8 cellular contexts compared by ENCODE assay signal in genomic region chr17:7562208-7562605, GRCh38. TPM values are rescaled to one million over a fixed set of nuclear protein-coding genes. Genes with fewer than 3 reads are reported as not detected.
DNase-seq lines count a peak whose midpoint lies in the region; ATAC-seq and TF ChIP-seq lines count a peak whose summit lies in the region.

No MANE protein-coding gene starts in this region.

- H3K79me2 ChIP-seq in Karpas-422 (ENCODE audit: low read length) (peaks cover 48% of the 10 kb centered on the region), neural cell (replicated peaks; ENCODE audit: insufficient read depth, low read length) (peaks cover 18% of the 10 kb centered on the region)

- H3K9me2 ChIP-seq in Karpas-422 (replicated peaks; ENCODE audit: insufficient read depth, low read length) (no peaks in the 10 kb centered on the region), neural cell (ENCODE audit: insufficient read depth, low read length) (no peaks in the 10 kb centered on the region)

- no peaks in the 10 kb centered on the region for H3K27me3 Mint-ChIP-seq in dendritic cell treated with granulocyte-macrophage colony-stimulating factor and Interleukin-4, amounts not matched to agents 40 ng/mL and 50 ng/mL, for 4 days

- H3K27ac ChIP-seq in Karpas-422 (ENCODE audit: low read length): peak overlapping the region; percentile 62
- peak overlapping the region; percentile 79 for H3K27ac ChIP-seq in neural cell (ENCODE audit: low read length)

- ATAC-seq in GM19455 (IDR thresholded peaks at IDR 0.05; ENCODE audit: unreplicated experiment): peak; percentile 15

- TF ChIP-seq RAD21 in neural cell (conservative IDR thresholded peaks at IDR 0.05): no peak

- no peaks in the 10 kb centered on the region for H3K27me3 ChIP-seq in Karpas-422 (ENCODE audit: low read length)
- H3K27me3 ChIP-seq in neural cell (ENCODE audit: insufficient read depth, low read depth, low read length): no peaks in the 10 kb centered on the region

- H3K9me3 ChIP-seq in Karpas-422 (ENCODE audit: low read length) (no peaks in the 10 kb centered on the region), neural cell (ENCODE audit: low read length) (no peaks in the 10 kb centered on the region)

- H3K4me1 Mint-ChIP-seq in dendritic cell treated with granulocyte-macrophage colony-stimulating factor and Interleukin-4, amounts not matched to agents 40 ng/mL and 50 ng/mL, for 4 days (ENCODE audit: low read depth): peaks cover 75% of the 10 kb centered on the region

- H4K20me1 ChIP-seq in Karpas-422 (ENCODE audit: insufficient read depth, low read depth, low read length) (peaks cover 10% of the 10 kb centered on the region; the same call in 1 of the 2 replicates), neural cell (ENCODE audit: insufficient read depth) (no peaks in the 10 kb centered on the region)

- intact Hi-C loops in dendritic cell treated with granulocyte-macrophage colony-stimulating factor and Interleukin-4, amounts not matched to agents 40 ng/mL and 50 ng/mL, for 4 days (cut with micrococcal nuclease): no loop called here

- no peaks in the 10 kb centered on the region for H3F3A ChIP-seq in neural cell (ENCODE audit: insufficient read depth, low read length, poor library complexity, severe bottlenecking)

- DNase-seq in Karpas-422: peak; percentile 72
- no peak for DNase-seq in NCI-H510A treated with DMSO at 0.1 percent for 48 hours (lab: John Stamatoyannopoulos, UW)
- DNase-seq in COR-L47 (lab: John Stamatoyannopoulos, UW): no peak
- no peak for DNase-seq in dermis blood vessel endothelial cell
- DNase-seq in cortex of kidney (lab: John Stamatoyannopoulos, UW): no peak

- peak overlapping the region; percentile 86 for H3K4me3 ChIP-seq in Karpas-422 (ENCODE audit: low read length)
- H3K4me3 ChIP-seq in neural cell (ENCODE audit: low read length): peak overlapping the region; percentile 90

- H3K4me1 ChIP-seq in Karpas-422 (ENCODE audit: low read length): peaks cover 44% of the 10 kb centered on the region

- H3K4me3 Mint-ChIP-seq in dendritic cell treated with granulocyte-macrophage colony-stimulating factor and Interleukin-4, amounts not matched to agents 40 ng/mL and 50 ng/mL, for 4 days: peak overlapping the region; percentile 97

- H3K27ac Mint-ChIP-seq in dendritic cell treated with granulocyte-macrophage colony-stimulating factor and Interleukin-4, amounts not matched to agents 40 ng/mL and 50 ng/mL, for 4 days: peak overlapping the region; percentile 96

- TF ChIP-seq CTCF in neural cell (IDR thresholded peaks at IDR 0.05; ENCODE audit: poor library complexity, severe bottlenecking): no peak

- H3K36me3 ChIP-seq in Karpas-422 (ENCODE audit: insufficient read depth, low read length) (peaks cover 31% of the 10 kb centered on the region), neural cell (ENCODE audit: insufficient read depth, low read length) (no peaks in the 10 kb centered on the region)

- no peaks in the 10 kb centered on the region for H3K9me3 Mint-ChIP-seq in dendritic cell treated with granulocyte-macrophage colony-stimulating factor and Interleukin-4, amounts not matched to agents 40 ng/mL and 50 ng/mL, for 4 days

- H3K9ac ChIP-seq in Karpas-422 (ENCODE audit: low read length): peak overlapping the region; percentile 87
- H3K9ac ChIP-seq in neural cell (ENCODE audit: low read length): peak overlapping the region; percentile 89

- H3K36me3 Mint-ChIP-seq in dendritic cell treated with granulocyte-macrophage colony-stimulating factor and Interleukin-4, amounts not matched to agents 40 ng/mL and 50 ng/mL, for 4 days (ENCODE audit: low read depth): peaks cover 92% of the 10 kb centered on the region

- H3K4me2 ChIP-seq in Karpas-422 (ENCODE audit: low read depth, low read length, poor library complexity, severe bottlenecking) (peak overlapping the region; percentile 88), neural cell (ENCODE audit: low read length) (peak overlapping the region; percentile 100)

- no peak overlapping the region for H2AFZ ChIP-seq in Karpas-422 (ENCODE audit: low read length)
- peak overlapping the region; percentile 21 for H2AFZ ChIP-seq in neural cell (ENCODE audit: low read depth, low read length)

- no peak for TF ChIP-seq EP300 in neural cell (conservative IDR thresholded peaks at IDR 0.05; ENCODE audit: poor library complexity, severe bottlenecking)

TF ChIP-seq in neural cell, 6 proteins besides CTCF, POLR2A, EP300 and RAD21:
- TF ChIP-seq EZH2 (IDR thresholded peaks at IDR 0.05; ENCODE audit: borderline replicate concordance, insufficient read depth, low read length, poor library complexity, severe bottlenecking): no peak
- no peak for TF ChIP-seq TAF1 (IDR thresholded peaks at IDR 0.05; ENCODE audit: low read depth)
- TF ChIP-seq, protein P1, sequence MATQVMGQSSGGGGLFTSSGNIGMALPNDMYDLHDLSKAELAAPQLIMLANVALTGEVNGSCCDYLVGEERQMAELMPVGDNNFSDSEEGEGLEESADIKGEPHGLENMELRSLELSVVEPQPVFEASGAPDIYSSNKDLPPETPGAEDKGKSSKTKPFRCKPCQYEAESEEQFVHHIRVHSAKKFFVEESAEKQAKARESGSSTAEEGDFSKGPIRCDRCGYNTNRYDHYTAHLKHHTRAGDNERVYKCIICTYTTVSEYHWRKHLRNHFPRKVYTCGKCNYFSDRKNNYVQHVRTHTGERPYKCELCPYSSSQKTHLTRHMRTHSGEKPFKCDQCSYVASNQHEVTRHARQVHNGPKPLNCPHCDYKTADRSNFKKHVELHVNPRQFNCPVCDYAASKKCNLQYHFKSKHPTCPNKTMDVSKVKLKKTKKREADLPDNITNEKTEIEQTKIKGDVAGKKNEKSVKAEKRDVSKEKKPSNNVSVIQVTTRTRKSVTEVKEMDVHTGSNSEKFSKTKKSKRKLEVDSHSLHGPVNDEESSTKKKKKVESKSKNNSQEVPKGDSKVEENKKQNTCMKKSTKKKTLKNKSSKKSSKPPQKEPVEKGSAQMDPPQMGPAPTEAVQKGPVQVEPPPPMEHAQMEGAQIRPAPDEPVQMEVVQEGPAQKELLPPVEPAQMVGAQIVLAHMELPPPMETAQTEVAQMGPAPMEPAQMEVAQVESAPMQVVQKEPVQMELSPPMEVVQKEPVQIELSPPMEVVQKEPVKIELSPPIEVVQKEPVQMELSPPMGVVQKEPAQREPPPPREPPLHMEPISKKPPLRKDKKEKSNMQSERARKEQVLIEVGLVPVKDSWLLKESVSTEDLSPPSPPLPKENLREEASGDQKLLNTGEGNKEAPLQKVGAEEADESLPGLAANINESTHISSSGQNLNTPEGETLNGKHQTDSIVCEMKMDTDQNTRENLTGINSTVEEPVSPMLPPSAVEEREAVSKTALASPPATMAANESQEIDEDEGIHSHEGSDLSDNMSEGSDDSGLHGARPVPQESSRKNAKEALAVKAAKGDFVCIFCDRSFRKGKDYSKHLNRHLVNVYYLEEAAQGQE (IDR thresholded peaks at IDR 0.05; ENCODE audit: borderline replicate concordance): no peak
- no peak for TF ChIP-seq MXI1 (conservative IDR thresholded peaks at IDR 0.05; ENCODE audit: poor library complexity, severe bottlenecking)
- TF ChIP-seq SMC3 (conservative IDR thresholded peaks at IDR 0.05; ENCODE audit: poor library complexity): no peak
- TF ChIP-seq POLR2AphosphoS5 (IDR thresholded peaks at IDR 0.05): no peak
TF ChIP-seq in neural cell: peak in this region for 0.

RNA-seq across cellular contexts. Expression of gene SENP3, which starts 0.5 kb away (rescaled TPM):
- total RNA-seq in Karpas-422 (2014; rRNA removed; shearing (Covaris generic); ENCODE audit: low replicate concordance): 62.8 and 96.1 TPM in 2 replicates
- 148 and 151 TPM in 2 replicates for polyA plus RNA-seq in neural cell
- polyA minus RNA-seq in neural cell: 74.8 and 105 TPM in 2 replicates
- 79.8 and 89.3 TPM in 2 replicates for total RNA-seq in dermis blood vessel endothelial cell

RNA-seq across cellular contexts. Expression of gene TNFSF13, which starts 3.7 kb away (rescaled TPM):
- 0.90 and 4.0 TPM in 2 replicates for total RNA-seq in Karpas-422 (2014; rRNA removed; shearing (Covaris generic); ENCODE audit: low replicate concordance)
- polyA plus RNA-seq in neural cell: 0.15 TPM in 1 of 2 replicates, not detected in the other
- polyA minus RNA-seq in neural cell: not detected in 2 replicates
- 0.88 and 1.2 TPM in 2 replicates for total RNA-seq in dermis blood vessel endothelial cell

RNA-seq across cellular contexts. Expression of gene TNFSF12, which starts 13.3 kb away (rescaled TPM):
- not detected in 2 replicates for total RNA-seq in Karpas-422 (2014; rRNA removed; shearing (Covaris generic); ENCODE audit: low replicate concordance)
- not detected in 2 replicates for polyA plus RNA-seq in neural cell
- not detected in 2 replicates for polyA minus RNA-seq in neural cell
- total RNA-seq in dermis blood vessel endothelial cell: 9.2 and 26.1 TPM in 2 replicates

RNA-seq across cellular contexts. Expression of gene CD68, which starts 17.2 kb away (rescaled TPM):
- 3.8 and 6.0 TPM in 2 replicates for total RNA-seq in Karpas-422 (2014; rRNA removed; shearing (Covaris generic); ENCODE audit: low replicate concordance)
- not detected in 2 replicates for polyA plus RNA-seq in neural cell
- polyA minus RNA-seq in neural cell: not detected in 2 replicates
- 0.17 and 2.1 TPM in 2 replicates for total RNA-seq in dermis blood vessel endothelial cell

RNA-seq across cellular contexts. Expression of gene MPDU1, which starts 21.4 kb away (rescaled TPM):
- total RNA-seq in Karpas-422 (2014; rRNA removed; shearing (Covaris generic); ENCODE audit: low replicate concordance): 25.4 and 27.0 TPM in 2 replicates
- polyA plus RNA-seq in neural cell: 110 and 118 TPM in 2 replicates
- polyA minus RNA-seq in neural cell: 39.7 and 43.1 TPM in 2 replicates
- 113 and 133 TPM in 2 replicates for total RNA-seq in dermis blood vessel endothelial cell

Comparison
In these comparisons a context has a peak if more than half of its experiments do, and no peak if none do; other contexts are left out.
1. RNA of gene TNFSF12, which starts 13.3 kb away (total RNA-seq): 9.2 to 26.1 TPM in dermis blood vessel endothelial cell; not detected in Karpas-422; every median in the first group is over 10 times any median in the second.